In the genomic region with DNA sequence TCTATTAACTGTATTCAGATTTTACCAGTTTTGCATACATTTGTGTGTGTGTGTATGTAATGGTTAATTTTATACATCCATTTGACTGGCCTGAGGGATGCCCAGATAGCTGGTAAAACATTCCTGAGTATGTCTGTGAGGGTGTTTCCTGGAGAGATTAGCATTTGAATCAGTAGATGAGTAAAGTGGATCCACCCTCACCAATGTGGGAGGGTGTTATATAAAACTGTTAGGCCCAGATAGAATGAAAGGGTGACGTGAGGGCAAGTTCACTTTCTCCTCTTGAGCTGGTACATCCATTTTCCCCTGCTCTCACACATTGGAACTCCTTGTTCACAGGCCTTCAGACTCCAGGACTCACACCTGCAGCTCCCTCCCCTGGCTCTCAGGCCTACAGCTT, we compare ENCODE assay signal across 25 cellular contexts.
"Had no signal": no experiment of that assay in that cellular context is flagged by ENCODE, and none has a peak within 500 bp of the region (broad histone marks: within the 10 kb centered on the region; RNA-seq: fewer than 3 reads in every experiment).

No MANE protein-coding gene starts in this region.

- H3K27me3 ChIP-seq: breast epithelium, ovary, suprapubic skin, tibial artery had no signal

- H3K4me1 ChIP-seq: breast epithelium, suprapubic skin, tibial artery had no signal

- FAIRE-seq: frontal cortex, keratinocyte had no signal

- ATAC-seq: activated naive CD4-positive, alpha-beta T cell treated with anti-CD3 and anti-CD28 coated beads, Interleukin-2, amount 50 U/mL, for 72 hours; activated T-cell treated with anti-CD3 and anti-CD28 coated beads, Interleukin-2, amount 50 U/mL, for 72 hours; sciatic nerve; stimulated activated naive B cell treated with anti-CD40 and anti-IgM and Interleukin-4, amounts not matched to agents 10 μg/mL and 1 μg/mL and 100 μg/mL, for 72 hours; T-helper 17 cell had no signal

- H3K9me3 ChIP-seq: breast epithelium, ovary, suprapubic skin, tibial artery had no signal

- H3K4me3 ChIP-seq: breast epithelium, ovary, skin epidermis, suprapubic skin, tibial artery had no signal

- DNase-seq: activated CD4-positive, alpha-beta T cell treated with anti-CD3 and anti-CD28 coated beads for 4 hours; activated CD4-positive, alpha-beta T cell treated with anti-CD3 and anti-CD28 coated beads, Interleukin-2, amount 50 U/mL, for 4 hours; activated naive CD4-positive, alpha-beta T cell; activated T-cell treated with anti-CD3 and anti-CD28 coated beads for 4 hours; activated T-cell treated with anti-CD3 and anti-CD28 coated beads, Interleukin-2, amount 50 U/mL, for 72 hours; endodermal cell; left cardiac atrium; mammary epithelial cell; naive B cell; nephron progenitor cell; ovary; retina; stimulated activated CD4-positive, alpha-beta T cell treated with anti-CD3 and anti-CD28 coated beads, Interleukin-12 subunit alpha, Interleukin-12 subunit beta, amount 100 ng/mL, for 4 hours; stimulated activated CD4-positive, alpha-beta T cell treated with anti-CD3 and anti-CD28 coated beads, Interleukin-4, amount 100 ng/mL, for 24 hours; stimulated activated naive B cell treated with anti-CD40 and anti-IgM and Interleukin-4, amounts not matched to agents 10 μg/mL and 1 μg/mL and 100 μg/mL, for 72 hours; T-helper 17 cell; T1000; tibial artery had no signal

- H3K36me3 ChIP-seq: breast epithelium, ovary, suprapubic skin, tibial artery had no signal

- H3K27ac ChIP-seq: breast epithelium, ovary, skin epidermis, suprapubic skin, tibial artery had no signal
